ENCODE assay signal across 1 cellular context in genomic region chr22:42595434-42595833, GRCh38.
TF ChIP-seq lines count a peak whose summit lies in the region.

No MANE protein-coding gene starts in this region.

TF ChIP-seq in WTC11, 78 proteins besides CTCF, POLR2A, EP300 and RAD21 (continued from another document):
- TF ChIP-seq ZNF512 (CRISPR knock-in tag; IDR thresholded peaks at IDR 0.05; ENCODE audit: borderline replicate concordance) (no peak), ARID4B (CRISPR knock-in tag; IDR thresholded peaks at IDR 0.05; ENCODE audit: borderline replicate concordance) (no peak), PRDM15 (CRISPR knock-in tag; IDR thresholded peaks at IDR 0.05) (no peak), IRF1 (CRISPR knock-in tag; IDR thresholded peaks at IDR 0.05) (no peak), TP53 (CRISPR knock-in tag; IDR thresholded peaks at IDR 0.05) (no peak), JAZF1 (CRISPR knock-in tag; IDR thresholded peaks at IDR 0.05) (no peak)
